Comparison of ENCODE assay signal across 24 cellular contexts in genomic region chr12:2937500-2937899, GRCh38. TPM values are rescaled to one million over a fixed set of nuclear protein-coding genes. Genes with fewer than 3 reads are reported as not detected.
A peak's percentile ranks its signal among the peaks of the same experiment; 100 is the strongest.
DNase-seq lines count a peak whose midpoint lies in the region; ATAC-seq, FAIRE-seq and TF ChIP-seq lines count a peak whose summit lies in the region.
"Had no signal": no experiment of that assay in that cellular context is flagged by ENCODE, and none has a peak within 500 bp of the region (broad histone marks: within the 10 kb centered on the region; RNA-seq: fewer than 3 reads in every experiment).

No MANE protein-coding gene starts in this region.

- no peak for FAIRE-seq in HepG2 (lab: Jason Lieb, UNC)
- FAIRE-seq: A204.1, D721Med, GM12878, H1 had no signal

- ATAC-seq in right lobe of liver = peak; percentile 25 to 60 (median 44)
- no peak for ATAC-seq in HepG2
- no peak for ATAC-seq in GM21786 (IDR thresholded peaks at IDR 0.05; ENCODE audit: unreplicated experiment)
- no peak for ATAC-seq in aorta (ENCODE audit: low FRiP score)
- ATAC-seq: GM12878 had no signal

- H3K36me3 Mint-ChIP-seq in endothelial cell (ENCODE audit: low read depth, unreplicated experiment) = peaks cover 24% of the 10 kb centered on the region

- no peaks in the 10 kb centered on the region for H3K4me1 ChIP-seq in right lobe of liver
- peaks cover 13% of the 10 kb centered on the region for H3K4me1 ChIP-seq in HepG2 (ENCODE audit: insufficient read depth, low read length)
- H3K4me1 ChIP-seq in aorta (ENCODE audit: control insufficient read depth in 1 of 2, insufficient read depth in 2 of 2, low read length in 2 of 2) = no peaks in the 10 kb centered on the region
- H3K4me1 ChIP-seq: BE2C had no signal

- TF ChIP-seq CTCF in right lobe of liver (IDR thresholded peaks at IDR 0.05) = no peak
- no peak for TF ChIP-seq CTCF in HepG2 (CRISPR knock-in tag; IDR thresholded peaks at IDR 0.05)
- no peak for TF ChIP-seq CTCF in endothelial cell (IDR thresholded peaks at IDR 0.05; ENCODE audit: unreplicated experiment)

- WGBS in right lobe of liver (ENCODE audit: insufficient coverage, low coverage, low lambda C conversion rate, missing lambda C conversion rate) = 71% methylated on average over 3 of the region's 3 CpGs
- 95% methylated on average over 3 of the region's 3 CpGs for WGBS in HepG2 (ENCODE audit: low lambda C conversion rate)
- WGBS in aorta, 2 donors = 73 to 76% methylated on average over 3 of the region's 3 CpGs

- H3K9me3 Mint-ChIP-seq in endothelial cell (ENCODE audit: unreplicated experiment) = no peaks in the 10 kb centered on the region
- H3K9me3 Mint-ChIP-seq: CD14-positive monocyte; CD4-positive, alpha-beta T cell; CD8-positive, alpha-beta memory T cell had no signal

- H3K4me1 Mint-ChIP-seq in endothelial cell (ENCODE audit: unreplicated experiment) = no peaks in the 10 kb centered on the region
- H3K4me1 Mint-ChIP-seq: CD14-positive monocyte; CD8-positive, alpha-beta memory T cell had no signal

- no peaks in the 10 kb centered on the region for H3K79me2 ChIP-seq in HepG2 (ENCODE audit: insufficient read depth, low read length)

- TF ChIP-seq RAD21 in HepG2 (CRISPR knock-in tag; IDR thresholded peaks at IDR 0.05) = no peak

- no TSS peak for BruUV-seq in HepG2 (replicated peaks; lab: Mats Ljungman, UMichigan)

- no peak overlapping the region for H3K4me2 ChIP-seq in HepG2 (ENCODE audit: low read depth, low read length)
- H3K4me2 ChIP-seq: BLaER1 treated with 17β-estradiol and CSF1 and Interleukin-3, amounts not matched to agents 10 nM and 100 nM had no signal

- intact Hi-C loops in right lobe of liver (cut with DNase I) = no loop called here
- intact Hi-C loops in HepG2 (cut with micrococcal nuclease; ENCODE audit: unreplicated experiment) = no loop called here
- intact Hi-C loops in aorta (cut with DNase I) = no loop called here

- POLR2A ChIA-PET in HepG2 (lab: Yijun Ruan, JAX) = no interaction called here

- in situ Hi-C loops in HepG2 (cut with HindIII; ENCODE audit: extremely low pct_ligation_motif_present, low pct_unique_long_range_greater_than_20kb) = no loop called here

- H3K36me3 ChIP-seq in right lobe of liver = peaks cover 0 to 25% (median 9%) of the 10 kb centered on the region in 4 donors
- peaks cover 12 to 30% of the 10 kb centered on the region in 2 experiments for H3K36me3 ChIP-seq in HepG2 (replicated peaks in 1 of 2; ENCODE audit: control insufficient read depth in 1 of 2, insufficient read depth in 2 of 2, low read length in 2 of 2)
- H3K36me3 ChIP-seq in aorta (ENCODE audit: control insufficient read depth in 1 of 2, insufficient read depth in 2 of 2, low read length in 1 of 2) = peaks cover 3 to 18% of the 10 kb centered on the region in 2 donors

- H3K27me3 Mint-ChIP-seq in endothelial cell (ENCODE audit: unreplicated experiment) = peaks cover 4% of the 10 kb centered on the region
- H3K27me3 Mint-ChIP-seq: CD4-positive, alpha-beta T cell; CD8-positive, alpha-beta memory T cell had no signal

- no peaks in the 10 kb centered on the region for H3K9me3 ChIP-seq in right lobe of liver
- no peaks in the 10 kb centered on the region for H3K9me3 ChIP-seq in HepG2 (ENCODE audit: low read length)
- no peaks in the 10 kb centered on the region for H3K9me3 ChIP-seq in aorta (ENCODE audit: control insufficient read depth, low read length)
- H3K9me3 ChIP-seq: BE2C; BLaER1 treated with 17β-estradiol and CSF1 and Interleukin-3, amounts not matched to agents 10 nM and 100 nM had no signal

- H3K4me3 Mint-ChIP-seq in endothelial cell (ENCODE audit: unreplicated experiment) = peak overlapping the region; percentile 59
- H3K4me3 Mint-ChIP-seq: CD14-positive monocyte; CD4-positive, alpha-beta T cell; CD8-positive, alpha-beta memory T cell had no signal

- DNase-seq in right lobe of liver (no peak), HepG2 (ENCODE audit: low spot score) (no peak), endothelial cell (ENCODE audit: low spot score) (no peak), pulmonary artery endothelial cell (ENCODE audit: low read depth, low spot score) (peak; percentile 39), aorta (no peak)
- DNase-seq: ACHN; AML-193; BE2C; CD4-positive, alpha-beta T cell; CD8-positive, alpha-beta memory T cell; DMS 273 treated with DMSO at 0.1 percent for 48 hours; DMS79; EL; GDM1; H7; HCEC 1CT had no signal

- H2AFZ ChIP-seq in HepG2 (ENCODE audit: low read length) = no peak overlapping the region

- H3K27ac Mint-ChIP-seq in endothelial cell (ENCODE audit: unreplicated experiment) = no peak overlapping the region
- H3K27ac Mint-ChIP-seq: CD4-positive, alpha-beta T cell had no signal

- H3K27me3 ChIP-seq in right lobe of liver (no peaks in the 10 kb centered on the region), HepG2 (ENCODE audit: control insufficient read depth in 1 of 2, insufficient read depth in 2 of 2, low read length in 2 of 2) (no peaks in the 10 kb centered on the region), aorta (ENCODE audit: control insufficient read depth in 1 of 2, insufficient read depth in 2 of 2, low read length in 1 of 2) (no peaks in the 10 kb centered on the region)
- H3K27me3 ChIP-seq: BE2C; BLaER1 treated with 17β-estradiol and CSF1 and Interleukin-3, amounts not matched to agents 10 nM and 100 nM had no signal

- CTCF ChIA-PET in HepG2 (lab: Yijun Ruan, JAX; ENCODE audit: low intra/inter-chr PET ratio, low total read pairs) = no interaction called here

- H3K27ac ChIP-seq in right lobe of liver = no peak overlapping the region
- no peak overlapping the region for H3K27ac ChIP-seq in HepG2 (ENCODE audit: extremely low read length, insufficient read depth, low read length)
- H3K27ac ChIP-seq in aorta (ENCODE audit: low read depth in 1 of 2, low read length in 2 of 2) = no peak overlapping the region
- H3K27ac ChIP-seq: 22Rv1; BLaER1 treated with 17β-estradiol and CSF1 and Interleukin-3, amounts not matched to agents 10 nM and 100 nM had no signal

- H3K9ac ChIP-seq in HepG2 (ENCODE audit: insufficient read depth, low read depth, low read length) = no peak overlapping the region
- H3K9ac ChIP-seq: BLaER1 treated with 17β-estradiol and CSF1 and Interleukin-3, amounts not matched to agents 10 nM and 100 nM had no signal

- no peaks in the 10 kb centered on the region for H4K20me1 ChIP-seq in HepG2 (ENCODE audit: insufficient read depth, low read length)

- H3K4me3 ChIP-seq in right lobe of liver (no peak overlapping the region), HepG2 (replicated peaks in 1 of 3; ENCODE audit: insufficient read depth in 1 of 3, low read depth in 2 of 3, low read length in 3 of 3) (no peak overlapping the region), aorta (ENCODE audit: low read length in 2 of 2) (no peak overlapping the region)
- H3K4me3 ChIP-seq: BLaER1 treated with 17β-estradiol and CSF1 and Interleukin-3, amounts not matched to agents 10 nM and 100 nM; GM12878 had no signal

- TF ChIP-seq POLR2A in right lobe of liver (IDR thresholded peaks at IDR 0.05) (no peak), HepG2 (IDR thresholded peaks at IDR 0.05; ENCODE audit: insufficient read depth in 1 of 2, low read depth in 2 of 2, low read length in 2 of 2) (no peak)

- TF ChIP-seq EP300 in HepG2 (IDR thresholded peaks at IDR 0.05; ENCODE audit: low read depth in 2 of 2, low read length in 2 of 2) (no peak), HepG2 (CRISPR knock-in tag; IDR thresholded peaks at IDR 0.05; ENCODE audit: borderline replicate concordance) (no peak)

RNA-seq across cellular contexts. Expression of gene TEAD4, which starts 21.7 kb away (rescaled TPM):
- 1 to 10 TPM in 4 of 6 experiments, under 1 TPM in 2; 0.81 to 8.5 (median 3.0) TPM for total RNA-seq in right lobe of liver
- total RNA-seq in HepG2 (2016; rRNA removed; fragmentation: Illumina TruSeq; extraction: Trizol) = 45.0 and 46.3 TPM in 2 replicates
- 31.3 and 31.6 TPM in 2 replicates for total RNA-seq in HepG2 (2016; cell fraction: cytosol; rRNA removed; fragmentation: Illumina TruSeq; extraction: Trizol; ENCODE audit: low read depth)
- total RNA-seq in HepG2 (2016; cell fraction: insoluble cytoplasmic fraction; rRNA removed; fragmentation: Illumina TruSeq; extraction: Trizol) = 41.0 and 43.4 TPM in 2 replicates
- total RNA-seq in HepG2 (2016; cell fraction: membrane; rRNA removed; fragmentation: Illumina TruSeq; extraction: Trizol) = 47.9 and 52.9 TPM in 2 replicates
- 26.7 and 27.0 TPM in 2 replicates for total RNA-seq in HepG2 (2016; cell fraction: nucleus; rRNA removed; fragmentation: Illumina TruSeq; extraction: Trizol)
- 65.0 and 69.4 TPM in 2 replicates for polyA plus RNA-seq in HepG2 (2011; rRNA removed)
- polyA plus RNA-seq in HepG2 (2011; cell fraction: cytosol; rRNA removed) = 49.1 and 69.9 TPM in 2 replicates
- 98.9 and 143 TPM in 2 replicates for polyA plus RNA-seq in HepG2 (2011; cell fraction: nucleus; rRNA removed)
- polyA plus RNA-seq in HepG2 (2012) = 44.1 and 49.0 TPM in 2 replicates
- 52.8 and 61.8 TPM in 2 replicates for polyA plus RNA-seq in HepG2 (2016; cell fraction: cytosol; fragmentation: Illumina TruSeq; extraction: Trizol; ENCODE audit: low read depth)
- polyA plus RNA-seq in HepG2 (2016; cell fraction: insoluble cytoplasmic fraction; fragmentation: Illumina TruSeq; extraction: Trizol; ENCODE audit: low read depth) = 57.1 and 65.3 TPM in 2 replicates
- 66.9 and 70.7 TPM in 2 replicates for polyA plus RNA-seq in HepG2 (2016; cell fraction: membrane; fragmentation: Illumina TruSeq; extraction: Trizol; ENCODE audit: low read depth)
- polyA plus RNA-seq in HepG2 (2016; cell fraction: nucleus; fragmentation: Illumina TruSeq; extraction: Trizol; ENCODE audit: insufficient read depth, low read depth) = 60.4 and 66.8 TPM in 2 replicates
- 40.4 and 71.0 TPM in 2 replicates for polyA minus RNA-seq in HepG2 (2011; rRNA and poly(A)+ RNA removed; ENCODE audit: low replicate concordance)
- 35.9 and 41.1 TPM in 2 replicates for polyA minus RNA-seq in HepG2 (2011; cell fraction: cytosol; rRNA and poly(A)+ RNA removed)
- 26.0 and 28.0 TPM in 2 replicates for polyA minus RNA-seq in HepG2 (2011; cell fraction: nucleus; rRNA and poly(A)+ RNA removed)
- total RNA-seq in endothelial cell (ENCODE audit: unreplicated experiment) = 120 TPM
- total RNA-seq in pulmonary artery endothelial cell = 26.2 and 29.1 TPM in 2 replicates
- 10 to 100 TPM; 27.1 to 29.0 TPM for total RNA-seq in aorta
- 10 to 100 TPM in 1 of 2 donors, 1 to 10 TPM in 1; 8.9 to 13.2 TPM for polyA plus RNA-seq in aorta
- total RNA-seq: CD4-positive, alpha-beta T cell had no signal
- polyA plus RNA-seq: CD14-positive monocyte; CD8-positive, alpha-beta memory T cell had no signal

RNA-seq across cellular contexts. Expression of gene TULP3, which starts 46.8 kb away (rescaled TPM):
- total RNA-seq in right lobe of liver = 10 to 100 TPM in 1 of 6 experiments, 1 to 10 TPM in 5; 2.4 to 12.6 (median 5.4) TPM
- 11.2 and 11.8 TPM in 2 replicates for total RNA-seq in HepG2 (2016; rRNA removed; fragmentation: Illumina TruSeq; extraction: Trizol)
- total RNA-seq in HepG2 (2016; cell fraction: cytosol; rRNA removed; fragmentation: Illumina TruSeq; extraction: Trizol; ENCODE audit: low read depth) = 2.7 and 3.0 TPM in 2 replicates
- total RNA-seq in HepG2 (2016; cell fraction: insoluble cytoplasmic fraction; rRNA removed; fragmentation: Illumina TruSeq; extraction: Trizol) = 10.0 and 12.0 TPM in 2 replicates
- total RNA-seq in HepG2 (2016; cell fraction: membrane; rRNA removed; fragmentation: Illumina TruSeq; extraction: Trizol) = 6.8 and 7.0 TPM in 2 replicates
- 6.3 and 7.5 TPM in 2 replicates for total RNA-seq in HepG2 (2016; cell fraction: nucleus; rRNA removed; fragmentation: Illumina TruSeq; extraction: Trizol)
- polyA plus RNA-seq in HepG2 (2011; rRNA removed) = 10.7 and 13.2 TPM in 2 replicates
- polyA plus RNA-seq in HepG2 (2011; cell fraction: cytosol; rRNA removed) = 8.1 and 8.2 TPM in 2 replicates
- 12.8 and 13.4 TPM in 2 replicates for polyA plus RNA-seq in HepG2 (2011; cell fraction: nucleus; rRNA removed)
- 7.2 and 8.1 TPM in 2 replicates for polyA plus RNA-seq in HepG2 (2012)
- 1.6 and 2.0 TPM in 2 replicates for polyA plus RNA-seq in HepG2 (2016; cell fraction: cytosol; fragmentation: Illumina TruSeq; extraction: Trizol; ENCODE audit: low read depth)
- 11.0 and 19.3 TPM in 2 replicates for polyA plus RNA-seq in HepG2 (2016; cell fraction: insoluble cytoplasmic fraction; fragmentation: Illumina TruSeq; extraction: Trizol; ENCODE audit: low read depth)
- polyA plus RNA-seq in HepG2 (2016; cell fraction: membrane; fragmentation: Illumina TruSeq; extraction: Trizol; ENCODE audit: low read depth) = 5.8 and 6.9 TPM in 2 replicates
- 22.8 and 24.8 TPM in 2 replicates for polyA plus RNA-seq in HepG2 (2016; cell fraction: nucleus; fragmentation: Illumina TruSeq; extraction: Trizol; ENCODE audit: insufficient read depth, low read depth)
- 15.0 and 20.9 TPM in 2 replicates for polyA minus RNA-seq in HepG2 (2011; rRNA and poly(A)+ RNA removed; ENCODE audit: low replicate concordance)
- polyA minus RNA-seq in HepG2 (2011; cell fraction: cytosol; rRNA and poly(A)+ RNA removed) = 5.6 and 6.9 TPM in 2 replicates
- 5.6 and 6.1 TPM in 2 replicates for polyA minus RNA-seq in HepG2 (2011; cell fraction: nucleus; rRNA and poly(A)+ RNA removed)
- 49.4 TPM for total RNA-seq in endothelial cell (ENCODE audit: unreplicated experiment)
- 14.3 and 17.3 TPM in 2 replicates for total RNA-seq in pulmonary artery endothelial cell
- 10 to 100 TPM; 22.4 to 35.0 TPM for total RNA-seq in aorta
- 10 to 100 TPM; 10.5 to 26.6 TPM for polyA plus RNA-seq in aorta

Comparison
In these comparisons a context has a peak if more than half of its experiments do, and no peak if none do; other contexts are left out.
1. ATAC-seq: peak in right lobe of liver (4 of 4); none in HepG2 (single experiment), GM21786 (single experiment) and aorta (single experiment).